In genomic region chr1:184183919-184184318, GRCh38 we compare ENCODE assay signal across 34 cellular contexts.
DNase-seq lines count a peak whose midpoint lies in the region; ATAC-seq, FAIRE-seq and TF ChIP-seq lines count a peak whose summit lies in the region.
"Had no signal": no experiment of that assay in that cellular context is flagged by ENCODE, and none has a peak within 500 bp of the region (broad histone marks: within the 10 kb centered on the region; RNA-seq: fewer than 3 reads in every experiment).

No MANE protein-coding gene starts in this region.

- no peak for TF ChIP-seq RAD21 in HepG2 (CRISPR knock-in tag; IDR thresholded peaks at IDR 0.05)
- TF ChIP-seq RAD21 in A549 (conservative IDR thresholded peaks at IDR 0.05 in 1 of 2, IDR thresholded peaks at IDR 0.05 in 1 of 2) = no peak
- TF ChIP-seq RAD21 in IMR-90 (IDR thresholded peaks at IDR 0.05; ENCODE audit: low read length) = no peak
- no peak for TF ChIP-seq RAD21 in K562 (CRISPR knock-in tag; conservative IDR thresholded peaks at IDR 0.05 in 1 of 2, IDR thresholded peaks at IDR 0.05 in 1 of 2)

- H3K79me2 ChIP-seq in HepG2 (ENCODE audit: insufficient read depth, low read length) (no peaks in the 10 kb centered on the region), K562 (ENCODE audit: control insufficient read depth, insufficient read depth, low read length) (no peaks in the 10 kb centered on the region)

- H3K4me3 ChIP-seq in HepG2 (replicated peaks in 1 of 3; ENCODE audit: insufficient read depth in 1 of 3, low read depth in 2 of 3, low read length in 3 of 3) (no peak overlapping the region), right lobe of liver (no peak overlapping the region), A549 (no peak overlapping the region), IMR-90 (ENCODE audit: insufficient read depth, low read depth, low read length) (no peak overlapping the region), K562 (no peak overlapping the region)
- H3K4me3 ChIP-seq: BLaER1; BLaER1 treated with 17β-estradiol and CSF1 and Interleukin-3, amounts not matched to agents 10 nM and 100 nM had no signal

- H4K91ac ChIP-seq in IMR-90 (ENCODE audit: insufficient read depth, low read depth, low read length) = no peak overlapping the region

- H2BK5ac ChIP-seq in IMR-90 (ENCODE audit: low read depth, low read length, poor library complexity, severe bottlenecking) = no peak overlapping the region

- FAIRE-seq in HepG2 (lab: Jason Lieb, UNC) (no peak), A549 (lab: Jason Lieb, UNC) (no peak), K562 (lab: Jason Lieb, UNC) (no peak)
- FAIRE-seq: A204.1, D721Med had no signal

- no peak overlapping the region for H3K18ac ChIP-seq in IMR-90 (ENCODE audit: low read depth, low read length)

- H3K36me3 ChIP-seq in HepG2 (replicated peaks in 1 of 2; ENCODE audit: control insufficient read depth in 1 of 2, insufficient read depth in 2 of 2, low read length in 2 of 2) (no peaks in the 10 kb centered on the region), right lobe of liver (no peaks in the 10 kb centered on the region), IMR-90 (ENCODE audit: control insufficient read depth, insufficient read depth, low read length) (no peaks in the 10 kb centered on the region), K562 (ENCODE audit: control insufficient read depth, insufficient read depth, low read length) (no peaks in the 10 kb centered on the region)
- H3K36me3 ChIP-seq: BE2C; BLaER1; BLaER1 treated with 17β-estradiol and CSF1 and Interleukin-3, amounts not matched to agents 10 nM and 100 nM had no signal

- H4K20me1 ChIP-seq in HepG2 (ENCODE audit: insufficient read depth, low read length) (no peaks in the 10 kb centered on the region), IMR-90 (ENCODE audit: insufficient read depth, low read length) (no peaks in the 10 kb centered on the region), K562 (replicated peaks; ENCODE audit: control insufficient read depth, insufficient read depth, low read length) (no peaks in the 10 kb centered on the region)
- H4K20me1 ChIP-seq: BLaER1; BLaER1 treated with 17β-estradiol and CSF1 and Interleukin-3, amounts not matched to agents 10 nM and 100 nM had no signal

- H2BK120ac ChIP-seq in IMR-90 (ENCODE audit: low read depth, low read length) = no peak overlapping the region

- H3K14ac ChIP-seq in IMR-90 (replicated peaks; ENCODE audit: low read depth, low read length) = no peak overlapping the region

- no peak overlapping the region for H2AK9ac ChIP-seq in IMR-90 (replicated peaks; ENCODE audit: low read depth, low read length, poor library complexity)

- no peak overlapping the region for H2BK20ac ChIP-seq in IMR-90 (ENCODE audit: low read depth, low read length)

- POLR2A ChIA-PET in HepG2 (lab: Yijun Ruan, JAX) (no interaction called here), A549 (lab: Yijun Ruan, JAX) (no interaction called here), IMR-90 (lab: Charles Lee; ENCODE audit: unreplicated experiment) (no interaction called here), K562 (lab: Yijun Ruan, JAX) (no interaction called here)

- H2BK15ac ChIP-seq in IMR-90 (ENCODE audit: low read depth, low read length) = no peak overlapping the region

- H3K23ac ChIP-seq in IMR-90 (ENCODE audit: low read depth, low read length) = no peak overlapping the region

- no peak for DNase-seq in HepG2 (ENCODE audit: low spot score)
- no peak for DNase-seq in right lobe of liver
- no peak for DNase-seq in A549 (ENCODE audit: low read depth in 1 of 2, low spot score in 1 of 2)
- DNase-seq in IMR-90 = no peak
- no peak for DNase-seq in K562 (ENCODE audit: extremely low read depth in 1 of 4, low spot score in 3 of 4)
- no peak for DNase-seq in pons (ENCODE audit: low spot score)
- no peak for DNase-seq in medulla oblongata (ENCODE audit: extremely low spot score)
- no peak for DNase-seq in GF-D8 (lab: John Stamatoyannopoulos, UW)
- DNase-seq: 8988T; ACHN; AML-193; BE2C; C1 segment of cervical spinal cord; Caco-2; Calu3; CD4-positive, alpha-beta memory T cell; CD4-positive, alpha-beta T cell; CD4-positive, CD25-positive, alpha-beta regulatory T cell; CD8-positive, alpha-beta memory T cell; CD8-positive, alpha-beta T cell; COR-L47; DMS 273 treated with DMSO at 0.1 percent for 48 hours; DMS153; DMS53; DMS79; DMS79 treated with DMSO at 0.1 percent for 48 hours; DND-41; EL had no signal

- no peak for TF ChIP-seq CTCF in HepG2 (CRISPR knock-in tag; IDR thresholded peaks at IDR 0.05)
- TF ChIP-seq CTCF in right lobe of liver (IDR thresholded peaks at IDR 0.05) = no peak
- no peak for TF ChIP-seq CTCF in A549 (IDR thresholded peaks at IDR 0.05)
- TF ChIP-seq CTCF in IMR-90 (conservative IDR thresholded peaks at IDR 0.05; ENCODE audit: low read depth, low read length) = no peak
- TF ChIP-seq CTCF in K562 (IDR thresholded peaks at IDR 0.05 in 2 of 3, conservative IDR thresholded peaks at IDR 0.05 in 1 of 3; ENCODE audit: insufficient read depth in 2 of 3, low read depth in 1 of 3, low read length in 3 of 3) = no peak

- no peak overlapping the region for H3K56ac ChIP-seq in IMR-90 (ENCODE audit: extremely low read depth, insufficient read depth, low read length)

- H3K9me3 ChIP-seq in HepG2 (ENCODE audit: low read length) (no peaks in the 10 kb centered on the region), right lobe of liver (no peaks in the 10 kb centered on the region), A549 (no peaks in the 10 kb centered on the region; the same call in 2 of the 3 replicates), IMR-90 (ENCODE audit: control insufficient read depth, insufficient read depth, low read length) (no peaks in the 10 kb centered on the region), K562 (replicated peaks; ENCODE audit: control insufficient read depth, insufficient read depth, low read depth, low read length) (no peaks in the 10 kb centered on the region)
- H3K9me3 ChIP-seq: BE2C, BLaER1, Caco-2 had no signal

- no peak overlapping the region for H2AK5ac ChIP-seq in IMR-90 (ENCODE audit: low read depth, low read length)

- CTCF ChIA-PET in HepG2 (lab: Yijun Ruan, JAX; ENCODE audit: low intra/inter-chr PET ratio, low total read pairs) (no interaction called here), A549 (lab: Yijun Ruan, JAX) (no interaction called here), IMR-90 (lab: Yijun Ruan, JAX) (no interaction called here), K562 (lab: Yijun Ruan, JAX; ENCODE audit: low intra/inter-chr PET ratio) (no interaction called here)

- dilution Hi-C loops in IMR-90 (cut with HindIII; ENCODE audit: low sequenced_read_pairs, unreplicated experiment) = no loop called here

- in situ Hi-C loops in HepG2 (cut with HindIII; ENCODE audit: extremely low pct_ligation_motif_present, low pct_unique_long_range_greater_than_20kb) = no loop called here
- in situ Hi-C loops in IMR-90 (cut with MboI; ENCODE audit: low sequenced_read_pairs) = no loop called here
- in situ Hi-C loops in K562 (cut with MboI) = no loop called here

- BruUV-seq in HepG2 (replicated peaks; lab: Mats Ljungman, UMichigan) = no TSS peak
- no TSS peak for BruUV-seq in IMR-90 (replicated peaks; lab: Mats Ljungman, UMichigan)
- no TSS peak for BruUV-seq in K562 (replicated peaks; lab: Mats Ljungman, UMichigan)

- no peak overlapping the region for H3K4ac ChIP-seq in IMR-90 (ENCODE audit: low read depth, low read length)

- TF ChIP-seq POLR2A in HepG2 (IDR thresholded peaks at IDR 0.05; ENCODE audit: insufficient read depth in 1 of 2, low read depth in 2 of 2, low read length in 2 of 2) = no peak
- TF ChIP-seq POLR2A in right lobe of liver (IDR thresholded peaks at IDR 0.05) = no peak
- no peak for TF ChIP-seq POLR2A in A549 (IDR thresholded peaks at IDR 0.05; ENCODE audit: low read length)
- TF ChIP-seq POLR2A in IMR-90 (IDR thresholded peaks at IDR 0.05; ENCODE audit: low read depth, low read length) = no peak
- no peak for TF ChIP-seq POLR2A in K562 (conservative IDR thresholded peaks at IDR 0.05)

- no peak overlapping the region for H3K4me2 ChIP-seq in HepG2 (ENCODE audit: low read depth, low read length)
- H3K4me2 ChIP-seq in A549 = no peak overlapping the region
- no peak overlapping the region for H3K4me2 ChIP-seq in IMR-90 (ENCODE audit: low read depth, low read length)
- H3K4me2 ChIP-seq in K562 (ENCODE audit: insufficient read depth, low read length) = no peak overlapping the region
- H3K4me2 ChIP-seq: BLaER1; BLaER1 treated with 17β-estradiol and CSF1 and Interleukin-3, amounts not matched to agents 10 nM and 100 nM had no signal

- no peaks in the 10 kb centered on the region for H3K9me1 ChIP-seq in IMR-90 (ENCODE audit: insufficient read depth, low read length)
- H3K9me1 ChIP-seq in K562 (ENCODE audit: control insufficient read depth, insufficient read depth, low read length) = no peaks in the 10 kb centered on the region

- H3K4me1 ChIP-seq in HepG2 (ENCODE audit: insufficient read depth, low read length) (0 out of 2 replicates have a peak, but pooled peaks cover 6% of the 10 kb centered on the region), right lobe of liver (no peaks in the 10 kb centered on the region), A549 (no peaks in the 10 kb centered on the region), IMR-90 (ENCODE audit: control insufficient read depth, insufficient read depth, low read length) (no peaks in the 10 kb centered on the region), K562 (replicated peaks in 1 of 2; ENCODE audit: control insufficient read depth in 2 of 2, insufficient read depth in 2 of 2, low read length in 2 of 2) (no peaks in the 10 kb centered on the region)
- H3K4me1 ChIP-seq: BE2C, BLaER1, Caco-2 had no signal

- H2AFZ ChIP-seq in HepG2 (ENCODE audit: low read length) (no peak overlapping the region), IMR-90 (replicated peaks; ENCODE audit: low read length, poor library complexity) (no peak overlapping the region), K562 (ENCODE audit: low read depth, low read length) (no peak overlapping the region)

- no peak overlapping the region for H4K8ac ChIP-seq in IMR-90 (ENCODE audit: low read depth in 2 of 2, low read length in 2 of 2)

- H3K27ac ChIP-seq in HepG2 (ENCODE audit: extremely low read length, insufficient read depth, low read length) (no peak overlapping the region), right lobe of liver (no peak overlapping the region), A549 (no peak overlapping the region), IMR-90 (ENCODE audit: insufficient read depth, low read length) (no peak overlapping the region), K562 (ENCODE audit: extremely low read depth, low read depth, low read length) (no peak overlapping the region)
- H3K27ac ChIP-seq: 22Rv1; BLaER1; BLaER1 treated with 17β-estradiol and CSF1 and Interleukin-3, amounts not matched to agents 10 nM and 100 nM; C4-2B had no signal

- intact Hi-C loops in HepG2 (cut with micrococcal nuclease; ENCODE audit: unreplicated experiment) (no loop called here), right lobe of liver (cut with DNase I) (no loop called here), IMR-90 (cut with micrococcal nuclease) (no loop called here), K562 (cut with micrococcal nuclease) (no loop called here)

- no peak overlapping the region for H4K5ac ChIP-seq in IMR-90 (ENCODE audit: low read depth, low read length)

- H3K9ac ChIP-seq in HepG2 (ENCODE audit: insufficient read depth, low read depth, low read length) = no peak overlapping the region
- no peak overlapping the region for H3K9ac ChIP-seq in IMR-90 (ENCODE audit: low read depth, low read length)
- H3K9ac ChIP-seq in K562 (ENCODE audit: insufficient read depth in 1 of 2, low read depth in 2 of 2, low read length in 2 of 2) = no peak overlapping the region
- H3K9ac ChIP-seq: BLaER1; BLaER1 treated with 17β-estradiol and CSF1 and Interleukin-3, amounts not matched to agents 10 nM and 100 nM had no signal

- ATAC-seq in HepG2 (no peak), right lobe of liver (no peak), A549 (no peak), IMR-90 (ENCODE audit: low read depth) (no peak), K562 (no peak)
- ATAC-seq: CD8-positive, alpha-beta T cell had no signal

- no peaks in the 10 kb centered on the region for H3K27me3 ChIP-seq in HepG2 (ENCODE audit: control insufficient read depth in 1 of 2, insufficient read depth in 2 of 2, low read length in 2 of 2)
- H3K27me3 ChIP-seq in right lobe of liver = no peaks in the 10 kb centered on the region
- no peaks in the 10 kb centered on the region; the same call in 1 of the 2 replicates for H3K27me3 ChIP-seq in IMR-90 (ENCODE audit: control insufficient read depth, insufficient read depth, low read length)
- H3K27me3 ChIP-seq in K562 (ENCODE audit: control insufficient read depth in 2 of 2, insufficient read depth in 2 of 2, low read length in 2 of 2) = no peaks in the 10 kb centered on the region; a peak in 1 of 5 replicates
- H3K27me3 ChIP-seq: BE2C; BLaER1; BLaER1 treated with 17β-estradiol and CSF1 and Interleukin-3, amounts not matched to agents 10 nM and 100 nM had no signal

- no peaks in the 10 kb centered on the region for H3K79me1 ChIP-seq in IMR-90 (ENCODE audit: low read depth in 1 of 2, low read length in 2 of 2)

- TF ChIP-seq EP300 in HepG2 (IDR thresholded peaks at IDR 0.05; ENCODE audit: low read depth in 2 of 2, low read length in 2 of 2) (no peak), HepG2 (CRISPR knock-in tag; IDR thresholded peaks at IDR 0.05; ENCODE audit: borderline replicate concordance) (no peak), A549 (IDR thresholded peaks at IDR 0.05) (no peak), K562 (IDR thresholded peaks at IDR 0.05; ENCODE audit: low read length) (no peak)

- 65% methylated on average over 3 of the region's 3 CpGs for WGBS in HepG2 (ENCODE audit: low lambda C conversion rate)
- WGBS in right lobe of liver (ENCODE audit: insufficient coverage, low coverage, low lambda C conversion rate, missing lambda C conversion rate) = 91% methylated on average over 3 of the region's 3 CpGs
- 68% methylated on average over 3 of the region's 3 CpGs for WGBS in A549 (ENCODE audit: missing lambda C conversion rate)
- no CpG with 5 or more reads among the region's 3 CpGs for WGBS in IMR-90 (ENCODE audit: extremely low coverage in 2 of 2, insufficient read length in 1 of 2), 2 experiments
- WGBS in K562 (ENCODE audit: insufficient coverage, low coverage, missing lambda C conversion rate) = 25% methylated on average over 3 of the region's 3 CpGs

Comparison
In these comparisons a context has a peak if more than half of its experiments do, and no peak if none do; other contexts are left out.
1. Of the 241 proteins assayed by ChIP-seq in both HepG2 and K562: peak only in HepG2: MAFF and MAFK; only in K562: none; in both: none; in neither: 239.